In the genomic region with DNA sequence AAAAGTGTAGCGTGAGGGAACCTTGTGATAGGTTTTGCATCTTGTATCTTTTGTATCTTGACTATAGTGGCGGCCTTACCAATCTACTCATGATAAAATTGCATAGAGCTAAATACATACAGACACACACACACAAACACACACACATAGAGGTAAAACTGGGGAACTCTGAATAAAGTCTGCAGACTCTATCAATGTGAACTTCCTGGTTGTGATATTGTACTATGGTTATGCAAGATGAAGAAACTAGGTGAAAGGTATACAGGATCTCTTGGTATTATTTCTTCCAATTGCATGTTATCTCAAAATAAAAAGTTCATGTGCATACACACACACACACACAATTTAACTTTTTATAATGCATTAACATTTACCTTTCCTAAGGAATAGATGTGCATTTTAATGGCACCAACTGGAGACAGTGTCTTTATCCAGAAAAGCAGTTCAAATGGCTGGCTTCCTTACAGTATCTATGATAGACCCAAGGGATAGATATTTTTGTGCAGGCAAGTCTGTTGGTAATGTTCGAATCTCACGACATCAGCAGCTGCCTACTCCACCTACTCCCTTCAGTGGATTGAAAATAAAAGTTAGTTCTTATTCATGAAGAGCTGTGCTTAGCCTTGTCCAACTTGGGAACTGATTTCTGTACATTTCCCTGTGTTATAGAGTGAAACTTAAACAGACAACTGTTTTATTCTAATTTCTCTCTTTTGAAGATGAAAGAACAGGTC, we compare ENCODE assay signal across 28 cellular contexts.
"Had no signal": no experiment of that assay in that cellular context is flagged by ENCODE, and none has a peak within 500 bp of the region (broad histone marks: within the 10 kb centered on the region; RNA-seq: fewer than 3 reads in every experiment).

No MANE protein-coding gene starts in this region.

- H3K27ac Mint-ChIP-seq: immature natural killer cell; natural killer cell; stimulated activated naive CD8-positive, alpha-beta T cell treated with anti-CD3 and anti-CD28 coated beads, Interleukin-15, amount 100 ng/mL, for 72 hours had no signal

- H3K36me3 ChIP-seq: left lung, ovary, right lobe of liver, suprapubic skin had no signal

- H3K4me1 ChIP-seq: psoas muscle, right lobe of liver had no signal

- H3K4me3 Mint-ChIP-seq: immature natural killer cell; natural killer cell; stimulated activated naive CD8-positive, alpha-beta T cell treated with anti-CD3 and anti-CD28 coated beads, Interleukin-15, amount 100 ng/mL, for 72 hours had no signal

- H3K9me3 ChIP-seq: left lung, ovary, psoas muscle, right lobe of liver, suprapubic skin had no signal

- H3K4me1 Mint-ChIP-seq: immature natural killer cell; natural killer cell; stimulated activated naive CD8-positive, alpha-beta T cell treated with anti-CD3 and anti-CD28 coated beads, Interleukin-15, amount 100 ng/mL, for 72 hours had no signal

- DNase-seq: central memory CD4-positive, alpha-beta T cell; dorsolateral prefrontal cortex; effector CD4-positive, alpha-beta T cell; foreskin melanocyte; hypothalamus; immature natural killer cell; islet precursor cell; left lung; mesendoderm; natural killer cell; occipital lobe; ovary; posterior cingulate gyrus; psoas muscle; retina; right lobe of liver; stimulated activated CD4-positive, alpha-beta T cell treated with anti-CD3 and anti-CD28 coated beads, Interleukin-12 subunit alpha, Interleukin-12 subunit beta, amount 100 ng/mL, for 4 hours; stimulated activated CD4-positive, alpha-beta T cell treated with anti-CD3 and anti-CD28 coated beads, Interleukin-1b, Interleukin-23, amount 100 ng/mL, for 48 hours; stimulated activated CD4-positive, alpha-beta T cell treated with anti-CD3 and anti-CD28 coated beads, Interleukin-4, amount 100 ng/mL, for 1 hour; stimulated activated CD8-positive, alpha-beta memory T cell treated with anti-CD3 and anti-CD28 coated beads, Interleukin-4, amount 100 ng/mL, for 48 hours; stimulated activated naive CD4-positive, alpha-beta T cell; stimulated activated naive CD8-positive, alpha-beta T cell treated with anti-CD3 and anti-CD28 coated beads, Interleukin-15, amount 100 ng/mL, for 72 hours; trophoblast cell had no signal

- H3K27me3 ChIP-seq: dorsolateral prefrontal cortex, left lung, ovary, right lobe of liver, suprapubic skin had no signal

- H3K4me2 ChIP-seq: smooth muscle cell had no signal

- FAIRE-seq: colon had no signal

- H3K36me3 Mint-ChIP-seq: immature natural killer cell, natural killer cell had no signal

- H3K9me3 Mint-ChIP-seq: immature natural killer cell; natural killer cell; stimulated activated naive CD8-positive, alpha-beta T cell treated with anti-CD3 and anti-CD28 coated beads, Interleukin-15, amount 100 ng/mL, for 72 hours had no signal

- H3K27ac ChIP-seq: epithelial cell of prostate, left lung, ovary, psoas muscle, right lobe of liver, suprapubic skin had no signal

- ATAC-seq: esophagus mucosa; left lung; natural killer cell; psoas muscle; stimulated activated naive CD8-positive, alpha-beta T cell treated with anti-CD3 and anti-CD28 coated beads, Interleukin-15, amount 100 ng/mL, for 72 hours had no signal

- H3K4me3 ChIP-seq: dorsolateral prefrontal cortex, left lung, ovary, psoas muscle, right lobe of liver, smooth muscle cell, suprapubic skin had no signal
